In the genomic region with DNA sequence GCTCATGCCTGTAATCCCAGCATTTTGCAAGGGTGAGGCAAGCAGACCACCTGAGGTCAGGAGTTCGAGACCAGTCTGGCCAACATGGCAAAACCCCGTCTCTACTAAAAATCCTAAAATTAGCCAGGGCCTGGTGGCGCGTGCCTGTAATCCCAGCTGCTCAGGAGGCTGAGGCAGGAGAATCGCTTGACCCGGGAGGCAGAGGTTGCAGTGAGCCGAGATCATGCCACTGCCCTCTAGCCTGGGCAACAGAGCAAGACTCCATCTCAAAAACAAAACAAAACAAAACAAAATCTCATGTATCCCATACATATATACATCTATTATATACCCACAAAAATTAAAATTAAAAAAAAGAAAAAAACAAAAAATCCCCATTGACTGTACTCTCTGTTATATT, we compare ENCODE assay signal across 3 cellular contexts. TPM values are rescaled to one million over a fixed set of nuclear protein-coding genes. Genes with fewer than 3 reads are reported as not detected.
"Had no signal": no experiment of that assay in that cellular context is flagged by ENCODE, and none has a peak within 500 bp of the region (broad histone marks: within the 10 kb centered on the region; RNA-seq: fewer than 3 reads in every experiment).

No MANE protein-coding gene starts in this region.

RNA-seq across cellular contexts. Expression of a gene that starts 25.9 kb away (rescaled TPM):
- total RNA-seq: LHCN-M2, M059J, NCI-H460 had no signal
